Comparison of ENCODE assay signal across 8 cellular contexts in the genomic region with DNA sequence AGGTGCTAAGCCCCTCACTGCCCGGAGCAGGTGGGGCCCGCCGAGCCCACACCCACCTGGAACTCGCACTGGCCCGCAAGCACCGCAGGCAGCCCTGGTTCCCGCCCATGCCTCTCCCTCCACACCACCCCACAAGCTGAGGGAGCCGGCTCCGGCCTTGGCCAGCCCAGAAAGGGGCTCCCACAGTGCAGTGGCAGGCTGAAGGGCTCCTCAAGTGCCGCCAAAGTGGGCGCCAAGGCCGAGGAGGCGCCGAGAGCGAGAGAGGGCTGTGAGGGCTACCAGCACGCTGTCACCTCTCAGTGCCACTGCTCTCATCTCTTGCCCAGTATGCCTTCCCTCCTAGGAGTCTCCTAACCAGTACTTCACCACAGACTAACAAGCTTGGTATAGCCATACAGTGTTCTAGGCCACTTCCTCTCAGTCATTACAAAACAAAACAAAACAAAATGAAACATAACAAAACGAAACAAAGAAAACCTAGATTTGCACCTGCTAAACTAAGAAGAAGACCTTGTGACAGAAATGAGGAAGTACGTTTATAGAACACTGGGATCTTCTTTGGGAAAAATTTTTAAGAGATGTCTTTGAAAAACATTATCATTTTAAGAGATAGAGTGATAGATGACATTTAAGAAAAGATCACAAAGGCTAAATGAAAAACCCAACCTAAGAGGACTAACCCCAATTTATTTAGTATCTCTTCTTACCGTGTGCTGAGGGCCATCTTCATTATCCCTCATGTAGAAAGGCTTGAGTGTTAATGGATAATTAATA. TPM values are rescaled to one million over a fixed set of nuclear protein-coding genes. Genes with fewer than 3 reads are reported as not detected.
DNase-seq lines count a peak whose midpoint lies in the region; ATAC-seq and TF ChIP-seq lines count a peak whose summit lies in the region.

No MANE protein-coding gene starts in this region.

- no peak for TF ChIP-seq CTCF in A673 (conservative IDR thresholded peaks at IDR 0.05; ENCODE audit: low read depth, low read length)

- peak overlapping the region; percentile 66 to 88 (median 78) for H3K4me3 Mint-ChIP-seq in immature natural killer cell

- no peaks in the 10 kb centered on the region for H3K27me3 ChIP-seq in A673 (replicated peaks; ENCODE audit: insufficient read depth, low read depth, low read length, poor library complexity)

- H3K27ac ChIP-seq in A673 (ENCODE audit: low read depth, low read length, poor library complexity, severe bottlenecking) = no peak overlapping the region

- CTCF ChIA-PET in A673 (lab: Charles Lee) = no interaction called here

- peaks cover 0 to 2% (median 2%) of the 10 kb centered on the region in 3 donors for H3K27me3 Mint-ChIP-seq in immature natural killer cell (ENCODE audit: low read depth in 3 of 3)

- H3K9me3 Mint-ChIP-seq in immature natural killer cell = no peaks in the 10 kb centered on the region

- peaks cover 12 to 23% (median 16%) of the 10 kb centered on the region in 3 donors for H3K36me3 Mint-ChIP-seq in immature natural killer cell

- intact Hi-C loops in A673 (cut with micrococcal nuclease; ENCODE audit: unreplicated experiment) (no loop called here), posterior cingulate gyrus (cut with DNase I) (no loop called here)

- H3K4me1 ChIP-seq in A673 (ENCODE audit: insufficient read depth, low read length, poor library complexity, severe bottlenecking) = peaks cover 14% of the 10 kb centered on the region

- H3K36me3 ChIP-seq in A673 (ENCODE audit: insufficient read depth, low read length, poor library complexity, severe bottlenecking) = peaks cover 7% of the 10 kb centered on the region

- peak overlapping the region; percentile 91 to 97 (median 94) for H3K27ac Mint-ChIP-seq in immature natural killer cell

- H3K4me1 Mint-ChIP-seq in immature natural killer cell = peaks cover 23% of the 10 kb centered on the region in 2 donors

- no TSS peak for BruUV-seq in A673 (replicated peaks; lab: Mats Ljungman, UMichigan)

- POLR2A ChIA-PET in A673 (lab: Charles Lee; ENCODE audit: low non-redundant PET) = no interaction called here

- no peaks in the 10 kb centered on the region for H3K9me3 ChIP-seq in A673 (ENCODE audit: low read depth, low read length, poor library complexity, severe bottlenecking)

- peak; percentile 98 for ATAC-seq in GM18508 (IDR thresholded peaks at IDR 0.05; ENCODE audit: insufficient read depth, unreplicated experiment)
- peak; percentile 96 for ATAC-seq in GM21737 (IDR thresholded peaks at IDR 0.05; ENCODE audit: unreplicated experiment)

- DNase-seq in NCI-H2029 treated with DMSO at 0.1 percent for 48 hours (lab: John Stamatoyannopoulos, UW) = peak; percentile 57
- peak; percentile 70 to 78 (median 75) for DNase-seq in immature natural killer cell
- DNase-seq in HUDEP-2 (lab: John Stamatoyannopoulos, UW; ENCODE audit: unreplicated experiment in 76 of 76) = no peak
- DNase-seq in A673 (ENCODE audit: low spot score) = no peak
- no peak for DNase-seq in posterior cingulate gyrus
- no peak for DNase-seq in NCI-H2196 (lab: John Stamatoyannopoulos, UW; ENCODE audit: unreplicated experiment)

- no peak overlapping the region for H3K4me3 ChIP-seq in A673 (ENCODE audit: low read depth, low read length, poor library complexity, severe bottlenecking)

RNA-seq across cellular contexts. Expression of a gene that starts 47.7 kb away (rescaled TPM):
- 1 to 10 TPM in 2 of 3 donors, not detected in 1; 1.0 TPM for polyA plus RNA-seq in immature natural killer cell
- 21.5 and 29.9 TPM in 2 replicates for total RNA-seq in A673 (2021)

Comparison
In these comparisons a context has a peak if more than half of its experiments do, and no peak if none do; other contexts are left out.
1. DNase-seq: peak in NCI-H2029 treated with DMSO at 0.1 percent for 48 hours (single experiment) and immature natural killer cell (3 of 3); none in HUDEP-2 (0 of 76), A673 (single experiment), posterior cingulate gyrus (0 of 10) and NCI-H2196 (single experiment).